Comparison of ENCODE assay signal across 13 cellular contexts in genomic region chr2:203685789-203686433, GRCh38. TPM values are rescaled to one million over a fixed set of nuclear protein-coding genes. Genes with fewer than 3 reads are reported as not detected.
DNase-seq lines count a peak whose midpoint lies in the region; ATAC-seq and TF ChIP-seq lines count a peak whose summit lies in the region.
"Had no signal": no experiment of that assay in that cellular context is flagged by ENCODE, and none has a peak within 500 bp of the region (broad histone marks: within the 10 kb centered on the region; RNA-seq: fewer than 3 reads in every experiment).

No MANE protein-coding gene starts in this region.

- peaks cover 89% of the 10 kb centered on the region for H3K4me1 ChIP-seq in GM23248 (ENCODE audit: insufficient read depth)
- peaks cover 61% of the 10 kb centered on the region for H3K4me1 ChIP-seq in SJCRH30
- peaks cover 11 to 81% (median 37%) of the 10 kb centered on the region in 3 donors for H3K4me1 ChIP-seq in gastroesophageal sphincter
- peaks cover 8% of the 10 kb centered on the region for H3K4me1 ChIP-seq in smooth muscle cell (ENCODE audit: low read depth)

- H3K9me3 ChIP-seq in GM23248 (ENCODE audit: low read depth) (no peaks in the 10 kb centered on the region), SJCRH30 (replicated peaks) (no peaks in the 10 kb centered on the region), gastroesophageal sphincter (no peaks in the 10 kb centered on the region), smooth muscle cell (replicated peaks; ENCODE audit: low read depth) (no peaks in the 10 kb centered on the region)

- WGBS in GM23248 (ENCODE audit: low coverage in 1 of 2, low lambda C conversion rate in 2 of 2, missing lambda C conversion rate in 2 of 2), 2 experiments, result 50 to 52% methylated on average over 4 of the region's 4 CpGs
- WGBS in gastroesophageal sphincter (ENCODE audit: low coverage in 1 of 2), 2 donors, result 83 to 100% methylated on average over 3 to 4 of the region's 4 CpGs
- 96% methylated on average over 4 of the region's 4 CpGs for WGBS in smooth muscle cell (ENCODE audit: low lambda C conversion rate)

- TF ChIP-seq POLR2A in gastroesophageal sphincter (IDR thresholded peaks at IDR 0.05), result no peak

- TF ChIP-seq CTCF in gastroesophageal sphincter (IDR thresholded peaks at IDR 0.05) (no peak), smooth muscle cell (IDR thresholded peaks at IDR 0.05; ENCODE audit: borderline replicate concordance, insufficient read depth, poor library complexity, severe bottlenecking) (no peak), GM20000 (IDR thresholded peaks at IDR 0.05; ENCODE audit: extremely low read depth, missing control alignments) (no peak)

- H3K36me3 ChIP-seq in GM23248 (ENCODE audit: low read depth), result no peaks in the 10 kb centered on the region
- no peaks in the 10 kb centered on the region for H3K36me3 ChIP-seq in SJCRH30
- no peaks in the 10 kb centered on the region for H3K36me3 ChIP-seq in gastroesophageal sphincter
- H3K36me3 ChIP-seq in smooth muscle cell (ENCODE audit: low read depth), result no peaks in the 10 kb centered on the region

- H3K27me3 ChIP-seq in GM23248 (replicated peaks; ENCODE audit: insufficient read depth) (no peaks in the 10 kb centered on the region), SJCRH30 (no peaks in the 10 kb centered on the region), gastroesophageal sphincter (no peaks in the 10 kb centered on the region), smooth muscle cell (ENCODE audit: low read depth) (no peaks in the 10 kb centered on the region)

- H3K9ac ChIP-seq in GM23248, result peak overlapping the region; percentile 90
- H3K9ac ChIP-seq in smooth muscle cell (ENCODE audit: low read depth), result peak overlapping the region; percentile 84

- no peaks in the 10 kb centered on the region for H4K20me1 ChIP-seq in GM23248 (ENCODE audit: insufficient read depth)
- no peaks in the 10 kb centered on the region for H4K20me1 ChIP-seq in smooth muscle cell (ENCODE audit: low read depth)

- DNase-seq in GM23248, result peak; percentile 44
- DNase-seq in SJCRH30, result peak in 1 of 2 experiments; percentile 31
- DNase-seq in smooth muscle cell (lab: John Stamatoyannopoulos, UW; ENCODE audit: unreplicated experiment), result no peak
- no peak for DNase-seq in NCI-H1092 (lab: John Stamatoyannopoulos, UW)
- DNase-seq in NCI-H526 (lab: John Stamatoyannopoulos, UW), result no peak
- DNase-seq in GM20000 (ENCODE audit: low spot score), result no peak
- no peak for DNase-seq in GDM1 (lab: John Stamatoyannopoulos, UW)
- DNase-seq: C1 segment of cervical spinal cord; stimulated activated CD4-positive, alpha-beta T cell treated with anti-CD3 and anti-CD28 coated beads, Interleukin-15, amount 100 ng/mL, for 24 hours; T-helper 1 cell had no signal

- H3K4me3 ChIP-seq in GM23248 (peak overlapping the region; percentile 9; the same call in 1 of the 2 replicates), SJCRH30 (no peak overlapping the region), gastroesophageal sphincter (no peak overlapping the region), smooth muscle cell (no peak overlapping the region)
- H3K4me3 ChIP-seq: GM12878 had no signal

- no peaks in the 10 kb centered on the region for H3K79me2 ChIP-seq in GM23248 (ENCODE audit: insufficient read depth)
- H3K79me2 ChIP-seq in smooth muscle cell (ENCODE audit: low read depth), result no peaks in the 10 kb centered on the region

- peak overlapping the region; percentile 100 for H3K27ac ChIP-seq in GM23248
- H3K27ac ChIP-seq in SJCRH30, result peak overlapping the region; percentile 45
- H3K27ac ChIP-seq in gastroesophageal sphincter, result peak overlapping the region; percentile 51 to 72 (median 57)
- H3K27ac ChIP-seq in smooth muscle cell (ENCODE audit: low read depth), result peak overlapping the region; percentile 96

- in situ Hi-C loops in GM23248 (cut with MboI), result loop anchor here (10.0 kb wide), 1 partner anchor 119 kb away; no protein-coding TSS in a partner anchor

- H3K4me2 ChIP-seq in GM23248 (ENCODE audit: unreplicated experiment) (peak overlapping the region; percentile 51), smooth muscle cell (peak overlapping the region; percentile 59)

- H3F3A ChIP-seq in GM23248 (ENCODE audit: insufficient read depth) (peaks cover 70% of the 10 kb centered on the region), smooth muscle cell (ENCODE audit: low read depth) (no peaks in the 10 kb centered on the region)

- no peak for ATAC-seq in gastroesophageal sphincter
- ATAC-seq: esophagus mucosa, GM12878 had no signal

- no peak for TF ChIP-seq EP300 in gastroesophageal sphincter (IDR thresholded peaks at IDR 0.05)

- H2AFZ ChIP-seq in GM23248 (peak overlapping the region; percentile 14; the same call in 1 of the 2 replicates), smooth muscle cell (ENCODE audit: low read depth) (peak overlapping the region; percentile 26)

- no peaks in the 10 kb centered on the region for H3K9me2 ChIP-seq in GM23248 (ENCODE audit: insufficient read depth)

RNA-seq across cellular contexts. Expression of gene CD28, which starts 20.5 kb away (rescaled TPM):
- 0.11 TPM in 1 of 2 replicates, not detected in the other for total RNA-seq in GM23248 (2014; rRNA removed; shearing (Covaris generic))
- polyA plus RNA-seq in GM23248 (2016; fragmentation: Nextera tagmentation; extraction: Ambion mirVana) (0.10 and 0.11 TPM in 2 replicates), smooth muscle cell (not detected in 2 replicates)
- total RNA-seq in SJCRH30 (2014; rRNA removed; shearing (Covaris generic)), result 0.18 and 0.24 TPM in 2 replicates
- total RNA-seq in gastroesophageal sphincter (1 to 10 TPM in 2 of 4 donors, under 1 TPM in 2; 0.19 to 2.3 (median 1.4) TPM), smooth muscle cell (not detected in 2 replicates)

Comparison
In these comparisons a context has a peak if more than half of its experiments do, and no peak if none do; other contexts are left out.
1. H3K27ac ChIP-seq: peak in every context shown above with its lines; median percentile 100 in GM23248; 96 in smooth muscle cell; 57 in gastroesophageal sphincter; 45 in SJCRH30.